ENCODE assay signal across 1 cellular context in the genomic region with DNA sequence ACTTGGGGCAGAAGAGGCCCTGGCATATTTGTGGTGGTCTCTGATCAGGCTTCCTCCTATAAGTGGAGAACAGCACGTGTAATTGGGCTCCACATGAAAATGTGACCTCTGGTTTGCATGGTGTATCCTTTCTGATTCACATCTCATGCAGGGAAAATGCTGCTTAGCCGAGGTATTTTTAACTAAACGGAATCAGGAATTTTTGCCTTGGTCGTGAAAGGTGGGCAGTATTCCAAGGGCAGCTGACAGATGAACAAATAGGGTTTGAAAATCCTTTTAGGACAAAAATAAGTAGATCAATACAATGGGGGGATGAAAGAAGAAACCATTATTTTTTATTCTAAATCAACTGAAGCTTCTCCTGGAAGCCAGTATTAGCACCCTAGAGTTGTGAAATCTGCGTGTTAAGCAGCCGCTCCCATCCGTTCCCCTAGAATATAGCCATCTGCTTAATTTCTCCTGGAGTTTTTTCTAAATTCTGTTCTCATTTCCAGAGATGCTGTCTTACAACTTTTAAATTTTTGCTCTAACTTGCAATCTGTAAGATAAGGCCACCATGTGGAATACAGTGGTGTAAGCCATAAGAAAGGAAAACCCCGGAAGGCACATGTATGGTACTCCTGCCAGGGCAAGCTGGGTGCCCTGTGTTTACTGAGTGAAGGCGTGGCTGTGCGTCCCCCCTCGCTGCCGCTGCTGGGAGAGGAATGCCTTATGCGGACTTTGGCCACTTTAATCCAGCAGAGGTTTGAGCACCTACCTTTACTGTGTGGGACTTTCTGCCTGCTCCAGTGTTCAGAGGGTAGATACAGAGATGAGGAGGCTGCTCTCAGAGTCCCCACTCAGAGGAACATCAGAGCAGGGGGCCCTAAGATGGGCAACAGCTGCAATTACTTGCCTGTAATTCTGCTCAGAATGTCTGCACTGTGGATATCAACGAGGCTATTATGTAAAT.
A peak's percentile ranks its signal among the peaks of the same experiment; 100 is the strongest.
TF ChIP-seq lines count a peak whose summit lies in the region.

No MANE protein-coding gene starts in this region.

TF ChIP-seq in HepG2, 621 proteins besides CTCF, POLR2A, EP300 and RAD21 (continued from another document and continues in another):
- TF ChIP-seq TAF1 (CRISPR knock-in tag; IDR thresholded peaks at IDR 0.05) (no peak), SRF (IDR thresholded peaks at IDR 0.05; ENCODE audit: low read depth, low read length) (peak; percentile 88; the same call in 1 of the 2 replicates), TCF7 (IDR thresholded peaks at IDR 0.05; ENCODE audit: low read depth) (peak; percentile 24; the same call in 1 of the 2 replicates), ZFX (CRISPR knock-in tag; IDR thresholded peaks at IDR 0.05; ENCODE audit: low read depth) (peak; percentile 28; the same call in 1 of the 2 replicates), ZKSCAN5 (CRISPR knock-in tag; IDR thresholded peaks at IDR 0.05) (no peak), TARDBP (CRISPR knock-in tag; IDR thresholded peaks at IDR 0.05) (peak; percentile 78; the same call in 1 of the 2 replicates), ZNF446 (CRISPR knock-in tag; IDR thresholded peaks at IDR 0.05) (no peak), FIP1L1 (IDR thresholded peaks at IDR 0.05; ENCODE audit: borderline replicate concordance, insufficient read depth, low read depth, low read length) (no peak), HDAC1 (CRISPR knock-in tag; IDR thresholded peaks at IDR 0.05) (peak; percentile 86), ARNT2 (CRISPR knock-in tag; IDR thresholded peaks at IDR 0.05; ENCODE audit: low read depth) (peak; percentile 60; the same call in 1 of the 2 replicates), KMT2A (CRISPR knock-in tag; IDR thresholded peaks at IDR 0.05) (peak; percentile 70; the same call in 1 of the 2 replicates), KDM5B (CRISPR knock-in tag; IDR thresholded peaks at IDR 0.05; ENCODE audit: borderline replicate concordance) (no peak), PHF21A (CRISPR knock-in tag; IDR thresholded peaks at IDR 0.05) (peak; percentile 97), RFX3 (CRISPR knock-in tag; IDR thresholded peaks at IDR 0.05) (no peak; the same call in 1 of the 2 replicates), FOXA1 (IDR thresholded peaks at IDR 0.05) (no peak), FOXA1 (CRISPR knock-in tag; IDR thresholded peaks at IDR 0.05) (peak; percentile 99), NR2F6 (IDR thresholded peaks at IDR 0.05) (no peak; the same call in 1 of the 2 replicates), NR2F6 (CRISPR knock-in tag; IDR thresholded peaks at IDR 0.05) (peak; percentile 82), HNF4G (IDR thresholded peaks at IDR 0.05; ENCODE audit: borderline replicate concordance, low read depth, low read length) (peak; percentile 96), HNF4G (CRISPR knock-in tag; IDR thresholded peaks at IDR 0.05; ENCODE audit: borderline replicate concordance, low read depth) (peak; percentile 96), ZNF644 (CRISPR knock-in tag; IDR thresholded peaks at IDR 0.05; ENCODE audit: low read depth) (peak; percentile 73), PAF1 (CRISPR knock-in tag; IDR thresholded peaks at IDR 0.05) (no peak), AHR (CRISPR knock-in tag; IDR thresholded peaks at IDR 0.05) (0 out of 2 replicates have a peak, but pooled peaks have one; percentile 62), ZBTB3 (CRISPR knock-in tag; IDR thresholded peaks at IDR 0.05; ENCODE audit: borderline replicate concordance, low read depth) (0 out of 2 replicates have a peak, but pooled peaks have one; percentile 60), ZNF652 (CRISPR knock-in tag; IDR thresholded peaks at IDR 0.05; ENCODE audit: borderline replicate concordance, low read depth) (peak; percentile 26; the same call in 1 of the 2 replicates), CEBPB (IDR thresholded peaks at IDR 0.05; ENCODE audit: borderline replicate concordance, low read depth, low read length) (0 out of 2 replicates have a peak, but pooled peaks have one; percentile 21), SAP130 (CRISPR knock-in tag; IDR thresholded peaks at IDR 0.05; ENCODE audit: low read depth) (peak; percentile 98), PRMT3 (CRISPR knock-in tag; IDR thresholded peaks at IDR 0.05; ENCODE audit: borderline replicate concordance, low read depth) (peak; percentile 50; the same call in 1 of the 2 replicates), BCL6 (CRISPR knock-in tag; IDR thresholded peaks at IDR 0.05) (peak; percentile 69; the same call in 1 of the 2 replicates), ZNF484 (CRISPR knock-in tag; IDR thresholded peaks at IDR 0.05; ENCODE audit: borderline replicate concordance, low read depth) (no peak)
- TF ChIP-seq, protein P1, sequence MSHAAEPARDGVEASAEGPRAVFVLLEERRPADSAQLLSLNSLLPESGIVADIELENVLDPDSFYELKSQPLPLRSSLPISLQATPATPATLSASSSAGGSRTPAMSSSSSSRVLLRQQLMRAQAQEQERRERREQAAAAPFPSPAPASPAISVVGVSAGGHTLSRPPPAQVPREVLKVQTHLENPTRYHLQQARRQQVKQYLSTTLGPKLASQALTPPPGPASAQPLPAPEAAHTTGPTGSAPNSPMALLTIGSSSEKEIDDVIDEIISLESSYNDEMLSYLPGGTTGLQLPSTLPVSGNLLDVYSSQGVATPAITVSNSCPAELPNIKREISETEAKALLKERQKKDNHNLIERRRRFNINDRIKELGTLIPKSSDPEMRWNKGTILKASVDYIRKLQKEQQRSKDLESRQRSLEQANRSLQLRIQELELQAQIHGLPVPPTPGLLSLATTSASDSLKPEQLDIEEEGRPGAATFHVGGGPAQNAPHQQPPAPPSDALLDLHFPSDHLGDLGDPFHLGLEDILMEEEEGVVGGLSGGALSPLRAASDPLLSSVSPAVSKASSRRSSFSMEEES (CRISPR knock-in tag; IDR thresholded peaks at IDR 0.05), result peak; percentile 1; the same call in 1 of the 2 replicates
- TF ChIP-seq, protein P2, sequence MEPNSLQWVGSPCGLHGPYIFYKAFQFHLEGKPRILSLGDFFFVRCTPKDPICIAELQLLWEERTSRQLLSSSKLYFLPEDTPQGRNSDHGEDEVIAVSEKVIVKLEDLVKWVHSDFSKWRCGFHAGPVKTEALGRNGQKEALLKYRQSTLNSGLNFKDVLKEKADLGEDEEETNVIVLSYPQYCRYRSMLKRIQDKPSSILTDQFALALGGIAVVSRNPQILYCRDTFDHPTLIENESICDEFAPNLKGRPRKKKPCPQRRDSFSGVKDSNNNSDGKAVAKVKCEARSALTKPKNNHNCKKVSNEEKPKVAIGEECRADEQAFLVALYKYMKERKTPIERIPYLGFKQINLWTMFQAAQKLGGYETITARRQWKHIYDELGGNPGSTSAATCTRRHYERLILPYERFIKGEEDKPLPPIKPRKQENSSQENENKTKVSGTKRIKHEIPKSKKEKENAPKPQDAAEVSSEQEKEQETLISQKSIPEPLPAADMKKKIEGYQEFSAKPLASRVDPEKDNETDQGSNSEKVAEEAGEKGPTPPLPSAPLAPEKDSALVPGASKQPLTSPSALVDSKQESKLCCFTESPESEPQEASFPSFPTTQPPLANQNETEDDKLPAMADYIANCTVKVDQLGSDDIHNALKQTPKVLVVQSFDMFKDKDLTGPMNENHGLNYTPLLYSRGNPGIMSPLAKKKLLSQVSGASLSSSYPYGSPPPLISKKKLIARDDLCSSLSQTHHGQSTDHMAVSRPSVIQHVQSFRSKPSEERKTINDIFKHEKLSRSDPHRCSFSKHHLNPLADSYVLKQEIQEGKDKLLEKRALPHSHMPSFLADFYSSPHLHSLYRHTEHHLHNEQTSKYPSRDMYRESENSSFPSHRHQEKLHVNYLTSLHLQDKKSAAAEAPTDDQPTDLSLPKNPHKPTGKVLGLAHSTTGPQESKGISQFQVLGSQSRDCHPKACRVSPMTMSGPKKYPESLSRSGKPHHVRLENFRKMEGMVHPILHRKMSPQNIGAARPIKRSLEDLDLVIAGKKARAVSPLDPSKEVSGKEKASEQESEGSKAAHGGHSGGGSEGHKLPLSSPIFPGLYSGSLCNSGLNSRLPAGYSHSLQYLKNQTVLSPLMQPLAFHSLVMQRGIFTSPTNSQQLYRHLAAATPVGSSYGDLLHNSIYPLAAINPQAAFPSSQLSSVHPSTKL (CRISPR knock-in tag; IDR thresholded peaks at IDR 0.05), result peak; percentile 94
- TF ChIP-seq, protein P3, sequence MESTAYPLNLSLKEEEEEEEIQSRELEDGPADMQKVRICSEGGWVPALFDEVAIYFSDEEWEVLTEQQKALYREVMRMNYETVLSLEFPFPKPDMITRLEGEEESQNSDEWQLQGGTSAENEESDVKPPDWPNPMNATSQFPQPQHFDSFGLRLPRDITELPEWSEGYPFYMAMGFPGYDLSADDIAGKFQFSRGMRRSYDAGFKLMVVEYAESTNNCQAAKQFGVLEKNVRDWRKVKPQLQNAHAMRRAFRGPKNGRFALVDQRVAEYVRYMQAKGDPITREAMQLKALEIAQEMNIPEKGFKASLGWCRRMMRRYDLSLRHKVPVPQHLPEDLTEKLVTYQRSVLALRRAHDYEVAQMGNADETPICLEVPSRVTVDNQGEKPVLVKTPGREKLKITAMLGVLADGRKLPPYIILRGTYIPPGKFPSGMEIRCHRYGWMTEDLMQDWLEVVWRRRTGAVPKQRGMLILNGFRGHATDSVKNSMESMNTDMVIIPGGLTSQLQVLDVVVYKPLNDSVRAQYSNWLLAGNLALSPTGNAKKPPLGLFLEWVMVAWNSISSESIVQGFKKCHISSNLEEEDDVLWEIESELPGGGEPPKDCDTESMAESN (CRISPR knock-in tag; conservative IDR thresholded peaks at IDR 0.05), result no peak; the same call in 1 of the 2 replicates
- TF ChIP-seq, protein P4, sequence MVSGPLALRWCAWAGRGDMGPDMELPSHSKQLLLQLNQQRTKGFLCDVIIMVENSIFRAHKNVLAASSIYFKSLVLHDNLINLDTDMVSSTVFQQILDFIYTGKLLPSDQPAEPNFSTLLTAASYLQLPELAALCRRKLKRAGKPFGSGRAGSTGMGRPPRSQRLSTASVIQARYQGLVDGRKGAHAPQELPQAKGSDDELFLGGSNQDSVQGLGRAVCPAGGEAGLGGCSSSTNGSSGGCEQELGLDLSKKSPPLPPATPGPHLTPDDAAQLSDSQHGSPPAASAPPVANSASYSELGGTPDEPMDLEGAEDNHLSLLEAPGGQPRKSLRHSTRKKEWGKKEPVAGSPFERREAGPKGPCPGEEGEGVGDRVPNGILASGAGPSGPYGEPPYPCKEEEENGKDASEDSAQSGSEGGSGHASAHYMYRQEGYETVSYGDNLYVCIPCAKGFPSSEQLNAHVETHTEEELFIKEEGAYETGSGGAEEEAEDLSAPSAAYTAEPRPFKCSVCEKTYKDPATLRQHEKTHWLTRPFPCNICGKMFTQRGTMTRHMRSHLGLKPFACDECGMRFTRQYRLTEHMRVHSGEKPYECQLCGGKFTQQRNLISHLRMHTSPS (CRISPR knock-in tag; IDR thresholded peaks at IDR 0.05; ENCODE audit: low read depth), result peak; percentile 97
- TF ChIP-seq, protein P5, sequence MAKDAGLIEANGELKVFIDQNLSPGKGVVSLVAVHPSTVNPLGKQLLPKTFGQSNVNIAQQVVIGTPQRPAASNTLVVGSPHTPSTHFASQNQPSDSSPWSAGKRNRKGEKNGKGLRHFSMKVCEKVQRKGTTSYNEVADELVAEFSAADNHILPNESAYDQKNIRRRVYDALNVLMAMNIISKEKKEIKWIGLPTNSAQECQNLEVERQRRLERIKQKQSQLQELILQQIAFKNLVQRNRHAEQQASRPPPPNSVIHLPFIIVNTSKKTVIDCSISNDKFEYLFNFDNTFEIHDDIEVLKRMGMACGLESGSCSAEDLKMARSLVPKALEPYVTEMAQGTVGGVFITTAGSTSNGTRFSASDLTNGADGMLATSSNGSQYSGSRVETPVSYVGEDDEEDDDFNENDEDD (CRISPR knock-in tag; IDR thresholded peaks at IDR 0.05; ENCODE audit: borderline replicate concordance), result peak; percentile 67; the same call in 1 of the 2 replicates
- TF ChIP-seq, protein P6, sequence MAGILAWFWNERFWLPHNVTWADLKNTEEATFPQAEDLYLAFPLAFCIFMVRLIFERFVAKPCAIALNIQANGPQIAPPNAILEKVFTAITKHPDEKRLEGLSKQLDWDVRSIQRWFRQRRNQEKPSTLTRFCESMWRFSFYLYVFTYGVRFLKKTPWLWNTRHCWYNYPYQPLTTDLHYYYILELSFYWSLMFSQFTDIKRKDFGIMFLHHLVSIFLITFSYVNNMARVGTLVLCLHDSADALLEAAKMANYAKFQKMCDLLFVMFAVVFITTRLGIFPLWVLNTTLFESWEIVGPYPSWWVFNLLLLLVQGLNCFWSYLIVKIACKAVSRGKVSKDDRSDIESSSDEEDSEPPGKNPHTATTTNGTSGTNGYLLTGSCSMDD (CRISPR knock-in tag; IDR thresholded peaks at IDR 0.05), result no peak
- TF ChIP-seq, protein P7, sequence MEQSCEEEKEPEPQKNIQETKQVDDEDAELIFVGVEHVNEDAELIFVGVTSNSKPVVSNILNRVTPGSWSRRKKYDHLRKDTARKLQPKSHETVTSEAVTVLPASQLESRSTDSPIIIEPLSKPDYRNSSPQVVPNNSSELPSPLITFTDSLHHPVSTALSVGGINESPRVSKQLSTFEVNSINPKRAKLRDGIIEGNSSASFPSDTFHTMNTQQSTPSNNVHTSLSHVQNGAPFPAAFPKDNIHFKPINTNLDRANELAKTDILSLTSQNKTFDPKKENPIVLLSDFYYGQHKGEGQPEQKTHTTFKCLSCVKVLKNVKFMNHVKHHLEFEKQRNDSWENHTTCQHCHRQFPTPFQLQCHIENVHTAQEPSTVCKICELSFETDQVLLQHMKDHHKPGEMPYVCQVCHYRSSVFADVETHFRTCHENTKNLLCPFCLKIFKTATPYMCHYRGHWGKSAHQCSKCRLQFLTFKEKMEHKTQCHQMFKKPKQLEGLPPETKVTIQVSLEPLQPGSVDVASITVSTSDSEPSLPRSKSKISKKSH (CRISPR knock-in tag; IDR thresholded peaks at IDR 0.05; ENCODE audit: borderline replicate concordance), result peak; percentile 66; the same call in 1 of the 2 replicates
- TF ChIP-seq, protein P8, sequence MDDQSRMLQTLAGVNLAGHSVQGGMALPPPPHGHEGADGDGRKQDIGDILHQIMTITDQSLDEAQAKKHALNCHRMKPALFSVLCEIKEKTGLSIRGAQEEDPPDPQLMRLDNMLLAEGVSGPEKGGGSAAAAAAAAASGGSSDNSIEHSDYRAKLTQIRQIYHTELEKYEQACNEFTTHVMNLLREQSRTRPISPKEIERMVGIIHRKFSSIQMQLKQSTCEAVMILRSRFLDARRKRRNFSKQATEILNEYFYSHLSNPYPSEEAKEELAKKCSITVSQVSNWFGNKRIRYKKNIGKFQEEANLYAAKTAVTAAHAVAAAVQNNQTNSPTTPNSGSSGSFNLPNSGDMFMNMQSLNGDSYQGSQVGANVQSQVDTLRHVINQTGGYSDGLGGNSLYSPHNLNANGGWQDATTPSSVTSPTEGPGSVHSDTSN (CRISPR knock-in tag; IDR thresholded peaks at IDR 0.05; ENCODE audit: borderline replicate concordance), result no peak
